19 cellular contexts compared by ENCODE assay signal in genomic region chr9:132293145-132293721, GRCh38.
DNase-seq lines count a peak whose midpoint lies in the region; ATAC-seq, FAIRE-seq and TF ChIP-seq lines count a peak whose summit lies in the region.
"Had no signal": no experiment of that assay in that cellular context is flagged by ENCODE, and none has a peak within 500 bp of the region (broad histone marks: within the 10 kb centered on the region; RNA-seq: fewer than 3 reads in every experiment).

No MANE protein-coding gene starts in this region.

- no peak overlapping the region for H3K4me2 ChIP-seq in GM12878 (ENCODE audit: control insufficient read depth, insufficient read depth)

- DNase-seq in activated naive CD4-positive, alpha-beta T cell treated with anti-CD3 and anti-CD28 coated beads for 36 hours, result no peak
- DNase-seq in activated naive CD4-positive, alpha-beta T cell treated with anti-CD3 and anti-CD28 coated beads, Interleukin-2, amount 50 U/mL, for 16 hours, result no peak
- peak; percentile 35 for DNase-seq in Jurkat, Clone E6-1 (ENCODE audit: low read depth, low spot score)
- DNase-seq in GM12878 (ENCODE audit: low read depth, low spot score), result no peak
- DNase-seq in spleen, result no peak
- no peak for DNase-seq in NCI-H1436 treated with DMSO at 0.1 percent for 48 hours (lab: John Stamatoyannopoulos, UW)
- DNase-seq: activated CD4-positive, CD25-positive, alpha-beta regulatory T cell; COR-L47; DMS79 treated with DMSO at 0.1 percent for 48 hours; H7; Karpas-422; left lung; NCI-H2081 had no signal

- no peaks in the 10 kb centered on the region for H3K9me3 ChIP-seq in GM12878 (replicated peaks; ENCODE audit: control insufficient read depth, insufficient read depth, low read length)
- H3K9me3 ChIP-seq in spleen, result no peaks in the 10 kb centered on the region
- H3K9me3 ChIP-seq: left lung, tibial nerve had no signal

- no peak for TF ChIP-seq RAD21 in GM12878 (IDR thresholded peaks at IDR 0.05; ENCODE audit: insufficient read depth, low read depth, low read length)

- H3K36me3 Mint-ChIP-seq in activated naive CD4-positive, alpha-beta T cell treated with anti-CD3 and anti-CD28 coated beads for 36 hours (ENCODE audit: low read depth), result peaks cover 13% of the 10 kb centered on the region

- H3K27me3 ChIP-seq in GM12878 (replicated peaks in 1 of 2; ENCODE audit: control insufficient read depth in 2 of 2, insufficient read depth in 2 of 2, low read length in 1 of 2) (no peaks in the 10 kb centered on the region), spleen (replicated peaks in 1 of 7) (no peaks in the 10 kb centered on the region)
- H3K27me3 ChIP-seq: left lung, tibial nerve had no signal

- TF ChIP-seq CTCF in GM12878 (IDR thresholded peaks at IDR 0.05 in 2 of 3, conservative IDR thresholded peaks at IDR 0.05 in 1 of 3; ENCODE audit: control insufficient read depth in 2 of 3, extremely low read depth in 1 of 3, insufficient read depth in 1 of 3, low read depth in 3 of 3, low read length in 3 of 3) (no peak), spleen (IDR thresholded peaks at IDR 0.05 in 8 of 11, conservative IDR thresholded peaks at IDR 0.05 in 3 of 11) (no peak)

- no peaks in the 10 kb centered on the region; the same call in 1 of the 2 replicates for H3K79me2 ChIP-seq in GM12878 (ENCODE audit: control insufficient read depth, insufficient read depth, low read length)

- no peak overlapping the region for H3K9ac ChIP-seq in GM12878 (ENCODE audit: control insufficient read depth, insufficient read depth, low read length)

- H3K4me1 ChIP-seq in GM12878 (ENCODE audit: control insufficient read depth, insufficient read depth, low read length) (no peaks in the 10 kb centered on the region), spleen (peaks cover 0 to 49% (median 15%) of the 10 kb centered on the region in 6 donors)

- no peak overlapping the region for H3K4me3 Mint-ChIP-seq in activated naive CD4-positive, alpha-beta T cell treated with anti-CD3 and anti-CD28 coated beads for 36 hours

- H3K36me3 ChIP-seq in GM12878 (ENCODE audit: control insufficient read depth in 2 of 2, insufficient read depth in 2 of 2, low read length in 1 of 2) (peaks cover 9 to 28% of the 10 kb centered on the region in 2 experiments), spleen (peaks cover 6 to 100% (median 74%) of the 10 kb centered on the region in 6 donors)

- TF ChIP-seq EP300 in GM12878 (IDR thresholded peaks at IDR 0.05; ENCODE audit: borderline replicate concordance in 1 of 2, control insufficient read depth in 1 of 2, low read depth in 2 of 2, low read length in 2 of 2), result no peak

- in situ Hi-C loops in GM12878 (cut with MboI), result no loop called here

- H4K20me1 ChIP-seq in GM12878 (ENCODE audit: control insufficient read depth, insufficient read depth), result no peaks in the 10 kb centered on the region; the same call in 1 of the 2 replicates

- H3K27ac ChIP-seq in GM12878 (ENCODE audit: control insufficient read depth, insufficient read depth) (no peak overlapping the region), spleen (peak overlapping the region in 5 of 8 donors; percentile 25 to 67 (median 41))
- H3K27ac ChIP-seq: coronary artery, left lung, tibial nerve had no signal

- H3K4me3 ChIP-seq in Jurkat, Clone E6-1 (ENCODE audit: low read length), result no peak overlapping the region
- H3K4me3 ChIP-seq in GM12878 (no peak overlapping the region), spleen (no peak overlapping the region)
- H3K4me3 ChIP-seq: coronary artery, left lung, tibial nerve had no signal

- 0 out of 3 replicates have a peak, but pooled peaks have one; percentile 20 for ATAC-seq in GM12878
- no peak for ATAC-seq in GM21381 (IDR thresholded peaks at IDR 0.05; ENCODE audit: unreplicated experiment)
- ATAC-seq in GM21825 (IDR thresholded peaks at IDR 0.05; ENCODE audit: unreplicated experiment), result no peak
- ATAC-seq: left lung had no signal

- peaks cover 8% of the 10 kb centered on the region for H3K4me1 Mint-ChIP-seq in activated naive CD4-positive, alpha-beta T cell treated with anti-CD3 and anti-CD28 coated beads for 36 hours (ENCODE audit: low read depth)

- CTCF ChIA-PET in activated naive CD4-positive, alpha-beta T cell treated with anti-CD3 and anti-CD28 coated beads for 36 hours (lab: Charles Lee), result no interaction called here
- CTCF ChIA-PET in GM12878 (lab: Yijun Ruan, JAX), result interaction anchor here (1.2 to 1.4 kb wide), 2 partner anchors 24 to 25 kb away, joined by 4 to 6 read pairs; no protein-coding TSS in a partner anchor

- H3K27ac Mint-ChIP-seq in activated naive CD4-positive, alpha-beta T cell treated with anti-CD3 and anti-CD28 coated beads for 36 hours, result peak overlapping the region; percentile 63
- H3K27ac Mint-ChIP-seq: progenitor cell of endocrine pancreas had no signal

- intact Hi-C loops in activated naive CD4-positive, alpha-beta T cell treated with anti-CD3 and anti-CD28 coated beads for 36 hours (cut with micrococcal nuclease), result loop anchor here (5.0 kb wide), 1 partner anchor 34 kb away; no protein-coding TSS in a partner anchor
- intact Hi-C loops in GM12878 (cut with micrococcal nuclease; ENCODE audit: unreplicated experiment) (no loop called here), spleen (cut with DNase I; ENCODE audit: low total_unique reads) (no loop called here)

- H3K9me3 Mint-ChIP-seq in activated naive CD4-positive, alpha-beta T cell treated with anti-CD3 and anti-CD28 coated beads for 36 hours, result no peaks in the 10 kb centered on the region

- SMC1A ChIA-PET in GM12878 (lab: Charles Lee; ENCODE audit: uncharacterized antibody, unreplicated experiment), result no interaction called here

- TF ChIP-seq POLR2A in GM12878 (IDR thresholded peaks at IDR 0.05; ENCODE audit: low read depth, low read length) (no peak), spleen (IDR thresholded peaks at IDR 0.05) (no peak)

- WGBS in GM12878 (ENCODE audit: insufficient coverage, insufficient replicate concordance, low lambda C conversion rate, missing lambda C conversion rate), result 91% methylated on average over 13 of the region's 13 CpGs
- WGBS in spleen, 5 donors, result 68 to 81% (median 77%) methylated on average over 13 of the region's 13 CpGs

- no peak overlapping the region for H2AFZ ChIP-seq in GM12878 (ENCODE audit: control insufficient read depth, low read depth, low read length)

- POLR2A ChIA-PET in GM12878 (lab: Charles Lee), result no interaction called here

- BruUV-seq in GM12878 (replicated peaks; lab: Mats Ljungman, UMichigan), result no TSS peak

- RAD21 ChIA-PET in GM12878 (lab: Charles Lee; ENCODE audit: unreplicated experiment), result no interaction called here

- FAIRE-seq in GM12878 (lab: Jason Lieb, UNC), result no peak
- FAIRE-seq: endometrium had no signal

- H3K27me3 Mint-ChIP-seq in activated naive CD4-positive, alpha-beta T cell treated with anti-CD3 and anti-CD28 coated beads for 36 hours (ENCODE audit: low read depth), result no peaks in the 10 kb centered on the region
- H3K27me3 Mint-ChIP-seq: progenitor cell of endocrine pancreas had no signal

TF ChIP-seq in GM12878, 131 proteins besides CTCF, POLR2A, EP300 and RAD21 (continues in another document):
- no peak for TF ChIP-seq EZH2 (IDR thresholded peaks at IDR 0.05; ENCODE audit: borderline replicate concordance, control insufficient read depth, low read depth, low read length)
- no peak for TF ChIP-seq TARDBP (IDR thresholded peaks at IDR 0.05; ENCODE audit: borderline replicate concordance)
- no peak for TF ChIP-seq SUZ12 (IDR thresholded peaks at IDR 0.05; ENCODE audit: unreplicated experiment)
- no peak for TF ChIP-seq ZNF217 (IDR thresholded peaks at IDR 0.05)
- TF ChIP-seq, protein P1, sequence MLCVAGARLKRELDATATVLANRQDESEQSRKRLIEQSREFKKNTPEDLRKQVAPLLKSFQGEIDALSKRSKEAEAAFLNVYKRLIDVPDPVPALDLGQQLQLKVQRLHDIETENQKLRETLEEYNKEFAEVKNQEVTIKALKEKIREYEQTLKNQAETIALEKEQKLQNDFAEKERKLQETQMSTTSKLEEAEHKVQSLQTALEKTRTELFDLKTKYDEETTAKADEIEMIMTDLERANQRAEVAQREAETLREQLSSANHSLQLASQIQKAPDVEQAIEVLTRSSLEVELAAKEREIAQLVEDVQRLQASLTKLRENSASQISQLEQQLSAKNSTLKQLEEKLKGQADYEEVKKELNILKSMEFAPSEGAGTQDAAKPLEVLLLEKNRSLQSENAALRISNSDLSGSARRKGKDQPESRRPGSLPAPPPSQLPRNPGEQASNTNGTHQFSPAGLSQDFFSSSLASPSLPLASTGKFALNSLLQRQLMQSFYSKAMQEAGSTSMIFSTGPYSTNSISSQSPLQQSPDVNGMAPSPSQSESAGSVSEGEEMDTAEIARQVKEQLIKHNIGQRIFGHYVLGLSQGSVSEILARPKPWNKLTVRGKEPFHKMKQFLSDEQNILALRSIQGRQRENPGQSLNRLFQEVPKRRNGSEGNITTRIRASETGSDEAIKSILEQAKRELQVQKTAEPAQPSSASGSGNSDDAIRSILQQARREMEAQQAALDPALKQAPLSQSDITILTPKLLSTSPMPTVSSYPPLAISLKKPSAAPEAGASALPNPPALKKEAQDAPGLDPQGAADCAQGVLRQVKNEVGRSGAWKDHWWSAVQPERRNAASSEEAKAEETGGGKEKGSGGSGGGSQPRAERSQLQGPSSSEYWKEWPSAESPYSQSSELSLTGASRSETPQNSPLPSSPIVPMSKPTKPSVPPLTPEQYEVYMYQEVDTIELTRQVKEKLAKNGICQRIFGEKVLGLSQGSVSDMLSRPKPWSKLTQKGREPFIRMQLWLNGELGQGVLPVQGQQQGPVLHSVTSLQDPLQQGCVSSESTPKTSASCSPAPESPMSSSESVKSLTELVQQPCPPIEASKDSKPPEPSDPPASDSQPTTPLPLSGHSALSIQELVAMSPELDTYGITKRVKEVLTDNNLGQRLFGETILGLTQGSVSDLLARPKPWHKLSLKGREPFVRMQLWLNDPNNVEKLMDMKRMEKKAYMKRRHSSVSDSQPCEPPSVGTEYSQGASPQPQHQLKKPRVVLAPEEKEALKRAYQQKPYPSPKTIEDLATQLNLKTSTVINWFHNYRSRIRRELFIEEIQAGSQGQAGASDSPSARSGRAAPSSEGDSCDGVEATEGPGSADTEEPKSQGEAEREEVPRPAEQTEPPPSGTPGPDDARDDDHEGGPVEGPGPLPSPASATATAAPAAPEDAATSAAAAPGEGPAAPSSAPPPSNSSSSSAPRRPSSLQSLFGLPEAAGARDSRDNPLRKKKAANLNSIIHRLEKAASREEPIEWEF (IDR thresholded peaks at IDR 0.05; ENCODE audit: insufficient replicate concordance, low read depth, low read length), result no peak
- no peak for TF ChIP-seq TCF12 (IDR thresholded peaks at IDR 0.05; ENCODE audit: low read depth, low read length)
- TF ChIP-seq POU2F2 (IDR thresholded peaks at IDR 0.05; ENCODE audit: borderline replicate concordance, low read depth, low read length), result no peak
- no peak for TF ChIP-seq NBN (IDR thresholded peaks at IDR 0.05)
